ENCODE assay signal across 18 cellular contexts in the genomic region with DNA sequence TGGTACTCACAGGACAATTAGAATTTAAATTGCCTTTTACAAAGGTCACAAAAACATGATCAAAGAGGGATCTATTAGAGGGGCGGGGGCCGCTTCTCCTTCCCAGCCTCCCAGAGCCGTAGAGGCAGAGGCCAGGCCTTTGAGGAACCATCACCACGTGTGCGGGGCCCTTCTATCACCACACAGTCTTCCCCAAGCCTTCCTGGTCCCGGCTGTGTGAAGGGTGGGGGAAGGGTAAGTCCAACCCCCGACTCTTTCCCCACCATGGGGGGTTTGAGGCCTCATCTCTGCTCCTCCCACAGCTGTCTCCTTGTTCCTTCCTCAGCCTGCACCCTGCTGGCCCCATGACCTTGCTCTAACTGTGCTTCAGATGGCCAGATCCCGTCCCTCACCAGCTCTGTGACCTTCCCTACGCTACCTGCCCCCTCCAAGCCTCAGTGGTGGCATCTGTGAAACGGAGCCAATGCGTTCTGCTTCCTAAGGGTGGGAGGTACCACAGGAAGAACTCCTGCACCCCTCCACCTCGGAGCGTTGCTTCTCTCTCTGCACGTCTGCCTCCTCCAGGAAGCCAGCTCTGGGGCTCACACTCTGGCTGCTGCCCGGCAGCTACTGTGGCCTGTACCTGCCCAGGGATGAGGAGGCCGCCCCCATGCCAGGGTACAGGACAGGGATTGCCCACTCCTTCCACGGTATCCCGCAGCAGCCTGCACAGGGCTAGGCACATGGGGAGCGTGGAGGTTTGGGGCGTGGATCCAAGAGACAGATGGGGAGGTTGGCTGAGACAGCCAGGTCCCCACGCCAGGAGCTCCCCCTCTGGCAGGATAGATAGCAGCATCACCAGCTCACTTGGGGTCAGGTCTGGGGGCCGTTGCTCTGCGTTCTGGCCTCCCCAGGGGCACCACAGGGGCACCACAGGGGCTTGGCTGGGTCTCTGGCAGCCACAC.
DNase-seq lines count a peak whose midpoint lies in the region; ATAC-seq and TF ChIP-seq lines count a peak whose summit lies in the region.
"Had no signal": no experiment of that assay in that cellular context is flagged by ENCODE, and none has a peak within 500 bp of the region (broad histone marks: within the 10 kb centered on the region; RNA-seq: fewer than 3 reads in every experiment).

No MANE protein-coding gene starts in this region.

- no peak overlapping the region for H4K5ac ChIP-seq in mesendoderm (ENCODE audit: low read length)

- H3K4me3 Mint-ChIP-seq in GM23338 = no peak overlapping the region
- H3K4me3 Mint-ChIP-seq: activated naive CD8-positive, alpha-beta T cell treated with anti-CD3 and anti-CD28 coated beads, Interleukin-2, amount 50 U/mL, for 24 hours; activated T-helper 17 cell treated with anti-CD3 and anti-CD28 coated beads, Interleukin-2, amount 50 U/mL, for 72 hours had no signal

- WGBS in mesendoderm (ENCODE audit: extremely low coverage, insufficient coverage, low lambda C conversion rate) = no CpG with 5 or more reads among the region's 23 CpGs

- H3K27me3 ChIP-seq in BLaER1 treated with 17β-estradiol and CSF1 and Interleukin-3, amounts not matched to agents 10 nM and 100 nM = no peaks in the 10 kb centered on the region
- H3K27me3 ChIP-seq in GM23338 (ENCODE audit: insufficient read depth) = no peaks in the 10 kb centered on the region
- H3K27me3 ChIP-seq in Panc1 (ENCODE audit: control insufficient read depth, insufficient read depth, low read length) = no peaks in the 10 kb centered on the region
- H3K27me3 ChIP-seq in mesendoderm (ENCODE audit: insufficient read depth, low read length, poor library complexity) = no peaks in the 10 kb centered on the region
- H3K27me3 ChIP-seq: sigmoid colon had no signal

- 0 out of 2 replicates have a peak, but pooled peaks cover 4% of the 10 kb centered on the region for H3F3A ChIP-seq in GM23338 (replicated peaks; ENCODE audit: low read depth)

- no peaks in the 10 kb centered on the region for H3K79me2 ChIP-seq in GM23338 (replicated peaks; ENCODE audit: insufficient read depth)
- H3K79me2 ChIP-seq in mesendoderm (ENCODE audit: control insufficient read depth, insufficient read depth, low read length) = no peaks in the 10 kb centered on the region

- no peaks in the 10 kb centered on the region for H4K20me1 ChIP-seq in BLaER1 treated with 17β-estradiol and CSF1 and Interleukin-3, amounts not matched to agents 10 nM and 100 nM
- H4K20me1 ChIP-seq in GM23338 (replicated peaks; ENCODE audit: insufficient read depth) = no peaks in the 10 kb centered on the region

- H3K4me1 ChIP-seq in BLaER1 treated with 17β-estradiol and CSF1 and Interleukin-3, amounts not matched to agents 10 nM and 100 nM = peaks cover 38 to 58% (median 51%) of the 10 kb centered on the region in 10 experiments
- H3K4me1 ChIP-seq in GM23338 (ENCODE audit: insufficient read depth) (0 out of 2 replicates have a peak, but pooled peaks cover 4% of the 10 kb centered on the region), Panc1 (ENCODE audit: control insufficient read depth, insufficient read depth, low read length) (peaks cover 31% of the 10 kb centered on the region), mesendoderm (ENCODE audit: control insufficient read depth, low read depth, low read length) (peaks cover 2% of the 10 kb centered on the region)

- POLR2A ChIA-PET in Panc1 (lab: Charles Lee) = interaction anchor here (0.6 kb wide), 1 partner anchor 51 kb away, joined by 3 read pairs; no protein-coding TSS in a partner anchor

- H2AFZ ChIP-seq in GM23338 = peak overlapping the region; percentile 47; the same call in 1 of the 2 replicates

- peak overlapping the region; percentile 79 to 91 (median 87) for H3K4me2 ChIP-seq in BLaER1 treated with 17β-estradiol and CSF1 and Interleukin-3, amounts not matched to agents 10 nM and 100 nM
- no peak overlapping the region for H3K4me2 ChIP-seq in GM23338
- no peak overlapping the region for H3K4me2 ChIP-seq in mesendoderm (ENCODE audit: low read length)

- H3K18ac ChIP-seq in mesendoderm (ENCODE audit: low read length) = no peak overlapping the region

- H2BK5ac ChIP-seq in mesendoderm (ENCODE audit: low read length) = no peak overlapping the region

- H4K8ac ChIP-seq in mesendoderm (ENCODE audit: low read depth, low read length) = no peak overlapping the region

- peaks cover 7% of the 10 kb centered on the region for H3K27me3 Mint-ChIP-seq in GM23338 (ENCODE audit: insufficient read depth, low read depth, poor library complexity)

- ATAC-seq in GM23338 = peak; percentile 54
- ATAC-seq in Panc1 = no peak
- ATAC-seq: activated naive CD8-positive, alpha-beta T cell treated with anti-CD3 and anti-CD28 coated beads, Interleukin-2, amount 50 U/mL, for 24 hours; activated T-helper 17 cell treated with anti-CD3 and anti-CD28 coated beads, Interleukin-2, amount 50 U/mL, for 72 hours had no signal

- peak; percentile 43 for DNase-seq in GM23338 (ENCODE audit: low spot score)
- no peak for DNase-seq in Panc1 (ENCODE audit: low read depth, low spot score)
- peak; percentile 64 for DNase-seq in mesendoderm
- no peak for DNase-seq in NCI-H2171 (lab: John Stamatoyannopoulos, UW)
- no peak for DNase-seq in effector CD8-positive, alpha-beta T cell (lab: John Stamatoyannopoulos, UW)
- no peak for DNase-seq in ACHN
- no peak for DNase-seq in stimulated activated CD4-positive, alpha-beta T cell treated with anti-CD3 and anti-CD28 coated beads, Interleukin-4, amount 100 ng/mL, for 24 hours
- DNase-seq: activated CD4-positive, alpha-beta T cell treated with anti-CD3 and anti-CD28 coated beads for 1 hour; activated naive CD8-positive, alpha-beta T cell treated with anti-CD3 and anti-CD28 coated beads, Interleukin-2, amount 50 U/mL, for 24 hours; Caco-2; dermis blood vessel endothelial cell; EL; foreskin melanocyte; NCI-H187 treated with DMSO at 0.1 percent for 48 hours; NCI-H510A treated with DMSO at 0.1 percent for 48 hours; sigmoid colon had no signal

- H2BK15ac ChIP-seq in mesendoderm (replicated peaks; ENCODE audit: low read depth) = no peak overlapping the region

- BruUV-seq in Panc1 (replicated peaks; lab: Mats Ljungman, UMichigan) = no TSS peak

- in situ Hi-C loops in Panc1 (cut with HindIII; ENCODE audit: low pct_unique_long_range_greater_than_20kb, low sequenced_read_pairs) (no loop called here), ACHN (cut with HindIII; ENCODE audit: low pct_ligation_motif_present, low pct_unique_long_range_greater_than_20kb, low sequenced_read_pairs) (loop anchor here (25.0 kb wide), 1 partner anchor 437 kb away; no protein-coding TSS in a partner anchor)

- no peak overlapping the region for H3K23ac ChIP-seq in mesendoderm (ENCODE audit: low read length)

- H3K4me1 Mint-ChIP-seq in GM23338 = peaks cover 9% of the 10 kb centered on the region
- H3K4me1 Mint-ChIP-seq: activated naive CD8-positive, alpha-beta T cell treated with anti-CD3 and anti-CD28 coated beads, Interleukin-2, amount 50 U/mL, for 24 hours; activated T-helper 17 cell treated with anti-CD3 and anti-CD28 coated beads, Interleukin-2, amount 50 U/mL, for 72 hours had no signal

- H2AK5ac ChIP-seq in mesendoderm (ENCODE audit: low read length) = peak overlapping the region; percentile 61

- peak overlapping the region; percentile 45 to 92 (median 87); a peak in 21 of 22 replicates for H3K27ac ChIP-seq in BLaER1 treated with 17β-estradiol and CSF1 and Interleukin-3, amounts not matched to agents 10 nM and 100 nM
- no peak overlapping the region for H3K27ac ChIP-seq in GM23338 (ENCODE audit: low read depth)
- H3K27ac ChIP-seq in Panc1 (ENCODE audit: low read length) = peak overlapping the region; percentile 49; the same call in 1 of the 2 replicates
- no peak overlapping the region for H3K27ac ChIP-seq in mesendoderm (ENCODE audit: low read depth, low read length)
- H3K27ac ChIP-seq: sigmoid colon had no signal

- H3K79me1 ChIP-seq in mesendoderm (ENCODE audit: low read length) = no peaks in the 10 kb centered on the region

- no peaks in the 10 kb centered on the region; the same call in 2 of the 3 replicates for H3K9me3 Mint-ChIP-seq in GM23338
- H3K9me3 Mint-ChIP-seq: activated naive CD8-positive, alpha-beta T cell treated with anti-CD3 and anti-CD28 coated beads, Interleukin-2, amount 50 U/mL, for 24 hours; activated T-helper 17 cell treated with anti-CD3 and anti-CD28 coated beads, Interleukin-2, amount 50 U/mL, for 72 hours had no signal

- H3K4ac ChIP-seq in mesendoderm (ENCODE audit: low read depth, low read length) = no peak overlapping the region

- intact Hi-C loops in Panc1 (cut with micrococcal nuclease; ENCODE audit: unreplicated experiment) = no loop called here

- no peak overlapping the region for H2BK120ac ChIP-seq in mesendoderm (ENCODE audit: low read depth, low read length)

- TF ChIP-seq CTCF in GM23338 (conservative IDR thresholded peaks at IDR 0.05; ENCODE audit: low read depth in 2 of 2) (peak in 1 of 2 experiments; percentile 53; a peak in 3 of 4 replicates), Panc1 (IDR thresholded peaks at IDR 0.05) (no peak)

- peak overlapping the region in 7 of 10 experiments; percentile 24 to 50 (median 35); a peak in 9 of 20 replicates for H3K4me3 ChIP-seq in BLaER1 treated with 17β-estradiol and CSF1 and Interleukin-3, amounts not matched to agents 10 nM and 100 nM
- H3K4me3 ChIP-seq in GM23338 (no peak overlapping the region), Panc1 (ENCODE audit: low read depth in 2 of 2, low read length in 2 of 2) (no peak overlapping the region), mesendoderm (ENCODE audit: low read length) (no peak overlapping the region)
- H3K4me3 ChIP-seq: sigmoid colon had no signal

- H3K9me3 ChIP-seq in BLaER1 treated with 17β-estradiol and CSF1 and Interleukin-3, amounts not matched to agents 10 nM and 100 nM (replicated peaks in 1 of 11) = peaks cover 0 to 5% (median 0%) of the 10 kb centered on the region in 11 experiments; a peak in 4 of 22 replicates
- H3K9me3 ChIP-seq in Panc1 (ENCODE audit: control insufficient read depth, insufficient read depth, low read depth, low read length) = peaks cover 2% of the 10 kb centered on the region; the same call in 1 of the 2 replicates
- H3K9me3 ChIP-seq: Caco-2, sigmoid colon had no signal

- H3K36me3 ChIP-seq in BLaER1 treated with 17β-estradiol and CSF1 and Interleukin-3, amounts not matched to agents 10 nM and 100 nM = no peaks in the 10 kb centered on the region
- H3K36me3 ChIP-seq in GM23338 (ENCODE audit: insufficient read depth) (no peaks in the 10 kb centered on the region), Panc1 (ENCODE audit: control insufficient read depth, insufficient read depth, low read length) (no peaks in the 10 kb centered on the region), mesendoderm (ENCODE audit: control insufficient read depth, insufficient read depth, low read length) (no peaks in the 10 kb centered on the region)
- H3K36me3 ChIP-seq: sigmoid colon had no signal

- H3K9me2 ChIP-seq in GM23338 (ENCODE audit: insufficient read depth) = no peaks in the 10 kb centered on the region

- H3K27ac Mint-ChIP-seq in GM23338 = peak overlapping the region; percentile 31; the same call in 1 of the 2 replicates
- H3K27ac Mint-ChIP-seq: activated naive CD8-positive, alpha-beta T cell treated with anti-CD3 and anti-CD28 coated beads, Interleukin-2, amount 50 U/mL, for 24 hours; activated T-helper 17 cell treated with anti-CD3 and anti-CD28 coated beads, Interleukin-2, amount 50 U/mL, for 72 hours had no signal

- H3K56ac ChIP-seq in mesendoderm (ENCODE audit: low read length) = peak overlapping the region; percentile 63

- H3K36me3 Mint-ChIP-seq in GM23338 (ENCODE audit: low read depth) = no peaks in the 10 kb centered on the region; the same call in 2 of the 3 replicates

- H3K9ac ChIP-seq in BLaER1 treated with 17β-estradiol and CSF1 and Interleukin-3, amounts not matched to agents 10 nM and 100 nM = peak overlapping the region; percentile 39 to 84 (median 75); a peak in 21 of 22 replicates
- peak overlapping the region; percentile 8 for H3K9ac ChIP-seq in mesendoderm (ENCODE audit: low read length)

- CTCF ChIA-PET in Panc1 (lab: Charles Lee) = no interaction called here

Comparison
In these comparisons a context has a peak if more than half of its experiments do, and no peak if none do; other contexts are left out.
1. H3K27ac ChIP-seq: peak in BLaER1 treated with 17β-estradiol and CSF1 and Interleukin-3, amounts not matched to agents 10 nM and 100 nM (11 of 11) and Panc1 (single experiment); none in GM23338 (single experiment) and mesendoderm (single experiment).
2. H3K4me2 ChIP-seq: peak in BLaER1 treated with 17β-estradiol and CSF1 and Interleukin-3, amounts not matched to agents 10 nM and 100 nM (11 of 11); none in GM23338 (single experiment) and mesendoderm (single experiment).
3. H3K4me3 ChIP-seq: peak in BLaER1 treated with 17β-estradiol and CSF1 and Interleukin-3, amounts not matched to agents 10 nM and 100 nM (7 of 10); none in GM23338 (single experiment), Panc1 (0 of 2) and mesendoderm (single experiment).
4. DNase-seq: peak in GM23338 (single experiment) and mesendoderm (single experiment); none in Panc1 (single experiment), NCI-H2171 (single experiment), effector CD8-positive, alpha-beta T cell (single experiment), ACHN (single experiment) and stimulated activated CD4-positive, alpha-beta T cell treated with anti-CD3 and anti-CD28 coated beads, Interleukin-4, amount 100 ng/mL, for 24 hours (single experiment).